Comparison of ENCODE assay signal across 8 cellular contexts in the genomic region with DNA sequence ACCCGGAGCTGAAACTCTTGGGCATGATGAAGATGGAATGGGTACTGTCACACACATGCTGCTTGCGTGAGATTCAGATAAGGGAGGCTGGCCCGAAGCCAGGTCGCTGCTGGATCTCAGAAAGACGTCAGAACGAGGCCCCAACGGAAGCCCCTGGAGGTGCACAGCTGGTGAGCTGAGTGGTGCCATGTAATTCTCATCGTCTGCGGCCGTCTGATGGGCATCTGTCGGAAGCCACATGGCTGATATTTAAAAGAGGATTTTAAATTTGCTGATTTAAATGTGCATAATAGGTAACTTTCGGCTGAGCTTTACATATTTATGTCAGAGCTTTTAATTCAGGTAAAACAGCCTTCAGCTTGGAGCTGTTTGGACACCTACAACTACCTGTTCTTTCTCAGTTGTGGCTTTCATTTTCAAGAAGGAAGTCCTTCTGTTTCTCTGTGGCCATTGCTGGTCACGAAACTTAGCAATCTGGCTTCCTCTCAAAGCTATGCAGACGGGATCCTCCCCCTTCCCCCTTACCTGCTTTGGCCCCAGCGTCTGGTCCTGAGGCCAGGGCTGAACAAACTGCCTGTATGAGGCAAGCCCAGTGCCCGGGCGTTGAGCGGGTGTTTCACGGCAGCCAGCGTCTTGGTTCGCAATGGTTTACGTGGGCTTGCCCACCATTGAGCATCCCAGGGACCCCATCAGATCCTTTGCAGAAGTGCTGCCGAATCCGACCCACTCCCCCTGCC. TPM values are rescaled to one million over a fixed set of nuclear protein-coding genes. Genes with fewer than 3 reads are reported as not detected.
A peak's percentile ranks its signal among the peaks of the same experiment; 100 is the strongest.
DNase-seq lines count a peak whose midpoint lies in the region; ATAC-seq, FAIRE-seq and TF ChIP-seq lines count a peak whose summit lies in the region.

No MANE protein-coding gene starts in this region.

- no TSS peak for BruUV-seq in K562 (replicated peaks; lab: Mats Ljungman, UMichigan)

- peaks cover 27% of the 10 kb centered on the region for H3K4me1 Mint-ChIP-seq in mesothelial cell of epicardium
- H3K4me1 Mint-ChIP-seq in stimulated activated memory B cell treated with anti-CD40 and anti-IgM and Interleukin-4, amounts not matched to agents 10 μg/mL and 1 μg/mL and 100 μg/mL, for 72 hours: peaks cover 79% of the 10 kb centered on the region
- peaks cover 7% of the 10 kb centered on the region for H3K4me1 Mint-ChIP-seq in endothelial cell (ENCODE audit: unreplicated experiment)

- no peak overlapping the region for H3K4me3 ChIP-seq in K562

- 53% methylated on average over 22 of the region's 24 CpGs for WGBS in K562 (ENCODE audit: insufficient coverage, low coverage, missing lambda C conversion rate)

- H3K9me3 Mint-ChIP-seq in mesothelial cell of epicardium: no peaks in the 10 kb centered on the region
- no peaks in the 10 kb centered on the region for H3K9me3 Mint-ChIP-seq in stimulated activated memory B cell treated with anti-CD40 and anti-IgM and Interleukin-4, amounts not matched to agents 10 μg/mL and 1 μg/mL and 100 μg/mL, for 72 hours
- no peaks in the 10 kb centered on the region for H3K9me3 Mint-ChIP-seq in endothelial cell (ENCODE audit: unreplicated experiment)

- peaks cover 39% of the 10 kb centered on the region; the same call in 2 of the 3 replicates for H3K36me3 ChIP-seq in K562 (ENCODE audit: control insufficient read depth, insufficient read depth, low read length)

- no peaks in the 10 kb centered on the region for H3K9me3 ChIP-seq in K562 (replicated peaks; ENCODE audit: control insufficient read depth, insufficient read depth, low read depth, low read length)

- no peak for TF ChIP-seq CTCF in K562 (IDR thresholded peaks at IDR 0.05 in 2 of 3, conservative IDR thresholded peaks at IDR 0.05 in 1 of 3; ENCODE audit: insufficient read depth in 2 of 3, low read depth in 1 of 3, low read length in 3 of 3)
- no peak for TF ChIP-seq CTCF in mesothelial cell of epicardium (IDR thresholded peaks at IDR 0.05; ENCODE audit: unreplicated experiment)
- TF ChIP-seq CTCF in endothelial cell (IDR thresholded peaks at IDR 0.05; ENCODE audit: unreplicated experiment): no peak

- peaks cover 12% of the 10 kb centered on the region for H3K9me1 ChIP-seq in K562 (ENCODE audit: control insufficient read depth, insufficient read depth, low read length)

- peaks cover 19 to 77% of the 10 kb centered on the region in 2 experiments for H3K4me1 ChIP-seq in K562 (replicated peaks in 1 of 2; ENCODE audit: control insufficient read depth in 2 of 2, insufficient read depth in 2 of 2, low read length in 2 of 2)

- H3K4me2 ChIP-seq in K562 (ENCODE audit: insufficient read depth, low read length): 0 out of 2 replicates have a peak overlapping the region, but pooled peaks have one; percentile 12

- intact Hi-C loops in K562 (cut with micrococcal nuclease): no loop called here

- TF ChIP-seq EP300 in K562 (IDR thresholded peaks at IDR 0.05; ENCODE audit: low read length): no peak

- CTCF ChIA-PET in K562 (lab: Yijun Ruan, JAX; ENCODE audit: low intra/inter-chr PET ratio): no interaction called here

- H3K27ac Mint-ChIP-seq in mesothelial cell of epicardium (peak overlapping the region; percentile 88), endothelial cell (ENCODE audit: unreplicated experiment) (no peak overlapping the region)
- peak overlapping the region; percentile 96 for H3K27ac Mint-ChIP-seq in stimulated activated memory B cell treated with anti-CD40 and anti-IgM and Interleukin-4, amounts not matched to agents 10 μg/mL and 1 μg/mL and 100 μg/mL, for 72 hours

- 0 out of 4 replicates have a peak overlapping the region, but pooled peaks of 1 of the 2 experiments have one; percentile 53 for H3K9ac ChIP-seq in K562 (ENCODE audit: insufficient read depth in 1 of 2, low read depth in 2 of 2, low read length in 2 of 2)

- no peaks in the 10 kb centered on the region for H3K36me3 Mint-ChIP-seq in mesothelial cell of epicardium
- H3K36me3 Mint-ChIP-seq in stimulated activated memory B cell treated with anti-CD40 and anti-IgM and Interleukin-4, amounts not matched to agents 10 μg/mL and 1 μg/mL and 100 μg/mL, for 72 hours: peaks cover 5% of the 10 kb centered on the region
- no peaks in the 10 kb centered on the region for H3K36me3 Mint-ChIP-seq in endothelial cell (ENCODE audit: low read depth, unreplicated experiment)

- in situ Hi-C loops in K562 (cut with MboI): no loop called here

- H3K79me2 ChIP-seq in K562 (ENCODE audit: control insufficient read depth, insufficient read depth, low read length): peaks cover 49% of the 10 kb centered on the region

- POLR2A ChIA-PET in K562 (lab: Yijun Ruan, JAX): interaction anchor here (0.8 to 1.3 kb wide), 3 partner anchors 8 to 34 kb away, joined by 3 to 4 read pairs (median 4); a partner anchor contains a TSS

- FAIRE-seq in K562 (lab: Jason Lieb, UNC): peak; percentile 74

- ATAC-seq in HG03469 (IDR thresholded peaks at IDR 0.05; ENCODE audit: unreplicated experiment) (peak; percentile 31), K562 (peak; percentile 24; the same call in 2 of the 3 replicates)
- peak; percentile 90 for ATAC-seq in stimulated activated memory B cell treated with anti-CD40 and anti-IgM and Interleukin-4, amounts not matched to agents 10 μg/mL and 1 μg/mL and 100 μg/mL, for 72 hours

- H3K4me3 Mint-ChIP-seq in mesothelial cell of epicardium: no peak overlapping the region
- H3K4me3 Mint-ChIP-seq in stimulated activated memory B cell treated with anti-CD40 and anti-IgM and Interleukin-4, amounts not matched to agents 10 μg/mL and 1 μg/mL and 100 μg/mL, for 72 hours: peak overlapping the region; percentile 75
- no peak overlapping the region for H3K4me3 Mint-ChIP-seq in endothelial cell (ENCODE audit: unreplicated experiment)

- DNase-seq in NCI-H82 (lab: John Stamatoyannopoulos, UW) (peak; percentile 62), NCI-H82 treated with DMSO at 0.1 percent for 48 hours (lab: John Stamatoyannopoulos, UW; ENCODE audit: unreplicated experiment) (no peak), T-helper 2 cell (peak; percentile 49 to 98 (median 87)), K562 (ENCODE audit: extremely low read depth in 1 of 4, low spot score in 3 of 4) (peak in 2 of 4 experiments; percentile 40 to 64), mesothelial cell of epicardium (ENCODE audit: low spot score in 2 of 2, unreplicated experiment in 2 of 2) (peak; percentile 53 to 81), endothelial cell (ENCODE audit: low spot score) (no peak)

- H3K27me3 ChIP-seq in K562 (ENCODE audit: control insufficient read depth in 2 of 2, insufficient read depth in 2 of 2, low read length in 2 of 2): no peaks in the 10 kb centered on the region

- H3K27ac ChIP-seq in K562 (ENCODE audit: extremely low read depth, low read depth, low read length): peak overlapping the region; percentile 62

- TF ChIP-seq RAD21 in K562 (CRISPR knock-in tag; conservative IDR thresholded peaks at IDR 0.05 in 1 of 2, IDR thresholded peaks at IDR 0.05 in 1 of 2): no peak

- TF ChIP-seq POLR2A in K562 (conservative IDR thresholded peaks at IDR 0.05): no peak

- H2AFZ ChIP-seq in K562 (ENCODE audit: low read depth, low read length): no peak overlapping the region

- H4K20me1 ChIP-seq in K562 (replicated peaks; ENCODE audit: control insufficient read depth, insufficient read depth, low read length): peaks cover 25% of the 10 kb centered on the region

- H3K27me3 Mint-ChIP-seq in mesothelial cell of epicardium (ENCODE audit: low read depth) (peaks cover 7% of the 10 kb centered on the region), endothelial cell (ENCODE audit: unreplicated experiment) (peaks cover 3% of the 10 kb centered on the region)
- H3K27me3 Mint-ChIP-seq in stimulated activated memory B cell treated with anti-CD40 and anti-IgM and Interleukin-4, amounts not matched to agents 10 μg/mL and 1 μg/mL and 100 μg/mL, for 72 hours: no peaks in the 10 kb centered on the region

RNA-seq across cellular contexts. Expression of a gene that starts 9.2 kb away (rescaled TPM):
- 21.8 and 48.7 TPM in 2 replicates for total RNA-seq in K562 (2011; cell fraction: chromatin; rRNA removed; ENCODE audit: low replicate concordance)
- 35.3 and 40.5 TPM in 2 replicates for total RNA-seq in K562 (2011; cell fraction: nucleolus; rRNA removed)
- 24.4 TPM in 2 replicates for total RNA-seq in K562 (2011; cell fraction: nucleoplasm; rRNA removed)
- total RNA-seq in K562 (2014; rRNA removed): 16.2 and 26.3 TPM in 2 replicates
- total RNA-seq in K562 (2014; rRNA removed; fragmentation: Illumina TruSeq; extraction: Trizol): 6.8 and 7.3 TPM in 2 replicates
- 12.1 and 13.9 TPM in 2 replicates for total RNA-seq in K562 (2015; rRNA removed; fragmentation: Illumina TruSeq; extraction: Trizol)
- 21.9 and 25.2 TPM in 2 replicates for total RNA-seq in K562 (2021)
- 12.3 and 13.2 TPM in 2 replicates for polyA plus RNA-seq in K562 (2011; rRNA removed)
- polyA plus RNA-seq in K562 (2011; cell fraction: cytosol; rRNA removed): 10.5 and 25.9 TPM in 2 replicates
- 46.8 and 83.4 TPM in 2 replicates for polyA plus RNA-seq in K562 (2011; cell fraction: nucleus; rRNA removed)
- 6.1 and 15.2 TPM in 2 replicates for polyA plus RNA-seq in K562 (2012)
- polyA plus RNA-seq in K562 (2014; fragmentation: Illumina TruSeq; extraction: Trizol): 13.6 and 15.4 TPM in 2 replicates
- 1 to 10 TPM; 1.6 to 3.1 TPM for polyA plus RNA-seq in K562 (2014; fragmentation: Nextera tagmentation; extraction: Ambion mirVana)
- 12.8 and 17.7 TPM in 2 replicates for polyA plus RNA-seq in K562 (2014; rRNA removed)
- polyA minus RNA-seq in K562 (2011; rRNA and poly(A)+ RNA removed): 5.1 and 5.5 TPM in 2 replicates
- polyA minus RNA-seq in K562 (2011; cell fraction: cytosol; rRNA and poly(A)+ RNA removed): 13.4 and 13.6 TPM in 2 replicates
- 11.7 and 15.8 TPM in 2 replicates for polyA minus RNA-seq in K562 (2011; cell fraction: nucleus; rRNA and poly(A)+ RNA removed)
- total RNA-seq in mesothelial cell of epicardium: 3.7 to 4.5 TPM (median 4.3 TPM) in 3 replicates
- 1.4 TPM for total RNA-seq in endothelial cell (ENCODE audit: unreplicated experiment)

RNA-seq across cellular contexts. Expression of a gene that starts 57.2 kb away (rescaled TPM):
- 0.25 TPM in 1 of 2 replicates, not detected in the other for total RNA-seq in K562 (2011; cell fraction: chromatin; rRNA removed; ENCODE audit: low replicate concordance)
- total RNA-seq in K562 (2011; cell fraction: nucleolus; rRNA removed): 0.17 TPM in 1 of 2 replicates, not detected in the other
- total RNA-seq in K562 (2011; cell fraction: nucleoplasm; rRNA removed): 0.15 TPM in 2 replicates
- 0.41 TPM in 1 of 2 replicates, not detected in the other for total RNA-seq in K562 (2014; rRNA removed)
- 0.04 TPM in 1 of 2 replicates, not detected in the other for total RNA-seq in K562 (2014; rRNA removed; fragmentation: Illumina TruSeq; extraction: Trizol)
- total RNA-seq in K562 (2015; rRNA removed; fragmentation: Illumina TruSeq; extraction: Trizol): 0.14 and 0.15 TPM in 2 replicates
- total RNA-seq in K562 (2021): 0.38 and 0.40 TPM in 2 replicates
- 0.07 and 0.12 TPM in 2 replicates for polyA plus RNA-seq in K562 (2011; rRNA removed)
- polyA plus RNA-seq in K562 (2011; cell fraction: cytosol; rRNA removed): 0.10 and 0.31 TPM in 2 replicates
- polyA plus RNA-seq in K562 (2011; cell fraction: nucleus; rRNA removed): 0.13 and 0.24 TPM in 2 replicates
- polyA plus RNA-seq in K562 (2012): 0.51 and 0.61 TPM in 2 replicates
- polyA plus RNA-seq in K562 (2014; fragmentation: Illumina TruSeq; extraction: Trizol): 0.22 and 0.25 TPM in 2 replicates
- not detected for polyA plus RNA-seq in K562 (2014; fragmentation: Nextera tagmentation; extraction: Ambion mirVana)
- 0.04 and 0.12 TPM in 2 replicates for polyA plus RNA-seq in K562 (2014; rRNA removed)
- 0.06 and 0.07 TPM in 2 replicates for polyA minus RNA-seq in K562 (2011; rRNA and poly(A)+ RNA removed)
- polyA minus RNA-seq in K562 (2011; cell fraction: cytosol; rRNA and poly(A)+ RNA removed): not detected in 2 replicates
- polyA minus RNA-seq in K562 (2011; cell fraction: nucleus; rRNA and poly(A)+ RNA removed): 0.13 TPM in 1 of 2 replicates, not detected in the other
- total RNA-seq in mesothelial cell of epicardium: 0.36 to 0.71 TPM (median 0.54 TPM) in 3 replicates
- not detected for total RNA-seq in endothelial cell (ENCODE audit: unreplicated experiment)

Comparison
In these comparisons a context has a peak if more than half of its experiments do, and no peak if none do; other contexts are left out.
1. DNase-seq: peak in NCI-H82 (single experiment), T-helper 2 cell (5 of 5) and mesothelial cell of epicardium (2 of 2); none in NCI-H82 treated with DMSO at 0.1 percent for 48 hours (single experiment) and endothelial cell (single experiment).
2. ATAC-seq: peak in every context shown above with its lines; median percentile 90 in stimulated activated memory B cell treated with anti-CD40 and anti-IgM and Interleukin-4, amounts not matched to agents 10 μg/mL and 1 μg/mL and 100 μg/mL, for 72 hours; 31 in HG03469; 24 in K562.